ENCODE assay signal across 15 cellular contexts in genomic region chr15:47719730-47720129, GRCh38. TPM values are rescaled to one million over a fixed set of nuclear protein-coding genes. Genes with fewer than 3 reads are reported as not detected.
DNase-seq lines count a peak whose midpoint lies in the region; ATAC-seq and TF ChIP-seq lines count a peak whose summit lies in the region.
"Had no signal": no experiment of that assay in that cellular context is flagged by ENCODE, and none has a peak within 500 bp of the region (broad histone marks: within the 10 kb centered on the region; RNA-seq: fewer than 3 reads in every experiment).

No MANE protein-coding gene starts in this region.

- no peak overlapping the region for H2BK12ac ChIP-seq in trophoblast cell (ENCODE audit: low read length)

- H3K9me3 ChIP-seq in Peyer's patch: no peaks in the 10 kb centered on the region
- H3K9me3 ChIP-seq in tibial nerve: no peaks in the 10 kb centered on the region
- H3K9me3 ChIP-seq in trophoblast cell (ENCODE audit: insufficient read depth, low read depth, low read length): no peaks in the 10 kb centered on the region

- H4K91ac ChIP-seq in trophoblast cell (ENCODE audit: low read depth, low read length): no peak overlapping the region

- no peak overlapping the region for H3K14ac ChIP-seq in trophoblast cell (ENCODE audit: low read length)

- H3K23ac ChIP-seq in trophoblast cell (ENCODE audit: low read length): no peak overlapping the region

- H3K18ac ChIP-seq in trophoblast cell (ENCODE audit: low read length): no peak overlapping the region

- H3K4me2 ChIP-seq in trophoblast cell (ENCODE audit: low read length): no peak overlapping the region

- H3K4me3 Mint-ChIP-seq in endothelial cell (ENCODE audit: unreplicated experiment): peak overlapping the region; percentile 96
- peak overlapping the region; percentile 95 for H3K4me3 Mint-ChIP-seq in mesothelial cell of epicardium
- H3K4me3 Mint-ChIP-seq: activated CD8-positive, alpha-beta T cell treated with anti-CD3 and anti-CD28 coated beads for 36 hours; naive thymus-derived CD4-positive, alpha-beta T cell had no signal

- no peak overlapping the region for H4K12ac ChIP-seq in trophoblast cell (ENCODE audit: low read depth, low read length)

- H2AK5ac ChIP-seq in trophoblast cell (ENCODE audit: low read length): no peak overlapping the region

- H3K27ac ChIP-seq in Peyer's patch (peak overlapping the region in 3 of 4 donors; percentile 76 to 93 (median 92)), tibial nerve (peak overlapping the region; percentile 54 to 91 (median 86)), trophoblast cell (ENCODE audit: low read depth, low read length) (no peak overlapping the region)

- no peak overlapping the region for H3K9ac ChIP-seq in trophoblast cell (ENCODE audit: low read length)

- H3K4me1 Mint-ChIP-seq in endothelial cell (ENCODE audit: unreplicated experiment) (peaks cover 20% of the 10 kb centered on the region), mesothelial cell of epicardium (peaks cover 59% of the 10 kb centered on the region)

- H3K36me3 ChIP-seq in Peyer's patch (no peaks in the 10 kb centered on the region), tibial nerve (no peaks in the 10 kb centered on the region), trophoblast cell (ENCODE audit: control insufficient read depth in 1 of 2, insufficient read depth in 2 of 2, low read length in 2 of 2) (no peaks in the 10 kb centered on the region)

- H3K27me3 ChIP-seq in Peyer's patch (no peaks in the 10 kb centered on the region), tibial nerve (no peaks in the 10 kb centered on the region), trophoblast cell (ENCODE audit: insufficient read depth, low read length) (peaks cover 4% of the 10 kb centered on the region)

- H3K79me1 ChIP-seq in trophoblast cell (ENCODE audit: low read length): peaks cover 8% of the 10 kb centered on the region

- H3K36me3 Mint-ChIP-seq in endothelial cell (ENCODE audit: low read depth, unreplicated experiment): no peaks in the 10 kb centered on the region
- peaks cover 2% of the 10 kb centered on the region for H3K36me3 Mint-ChIP-seq in mesothelial cell of epicardium
- H3K36me3 Mint-ChIP-seq: IgD-negative memory B cell; naive thymus-derived CD4-positive, alpha-beta T cell had no signal

- H3K9me3 Mint-ChIP-seq in endothelial cell (ENCODE audit: unreplicated experiment) (no peaks in the 10 kb centered on the region), mesothelial cell of epicardium (no peaks in the 10 kb centered on the region)
- H3K9me3 Mint-ChIP-seq: activated CD8-positive, alpha-beta T cell treated with anti-CD3 and anti-CD28 coated beads for 36 hours; IgD-negative memory B cell had no signal

- no peak overlapping the region for H2AFZ ChIP-seq in trophoblast cell (ENCODE audit: insufficient read depth, low read length, poor library complexity)

- TF ChIP-seq CTCF in Peyer's patch (IDR thresholded peaks at IDR 0.05) (no peak), endothelial cell (IDR thresholded peaks at IDR 0.05; ENCODE audit: unreplicated experiment) (no peak), mesothelial cell of epicardium (IDR thresholded peaks at IDR 0.05; ENCODE audit: unreplicated experiment) (no peak), tibial nerve (IDR thresholded peaks at IDR 0.05) (no peak)

- peaks cover 11% of the 10 kb centered on the region for H3K27me3 Mint-ChIP-seq in endothelial cell (ENCODE audit: unreplicated experiment)
- no peaks in the 10 kb centered on the region for H3K27me3 Mint-ChIP-seq in mesothelial cell of epicardium (ENCODE audit: low read depth)

- no peak overlapping the region for H4K8ac ChIP-seq in trophoblast cell (ENCODE audit: low read depth, low read length)

- H2BK120ac ChIP-seq in trophoblast cell (ENCODE audit: insufficient read depth, low read length, poor library complexity): no peak overlapping the region

- no peak overlapping the region for H3K4ac ChIP-seq in trophoblast cell (ENCODE audit: low read depth, low read length)

- peaks cover 3% of the 10 kb centered on the region for H3K79me2 ChIP-seq in trophoblast cell (ENCODE audit: control insufficient read depth, insufficient read depth, low read length, poor library complexity)

- peaks cover 0 to 29% (median 0%) of the 10 kb centered on the region in 4 donors for H3K4me1 ChIP-seq in Peyer's patch
- peaks cover 0 to 67% (median 7%) of the 10 kb centered on the region in 4 donors for H3K4me1 ChIP-seq in tibial nerve
- peaks cover 0 to 6% of the 10 kb centered on the region in 2 experiments for H3K4me1 ChIP-seq in trophoblast cell (ENCODE audit: control insufficient read depth in 1 of 2, insufficient read depth in 2 of 2, low read length in 2 of 2)

- H2BK5ac ChIP-seq in trophoblast cell (ENCODE audit: low read depth, low read length, poor library complexity): no peak overlapping the region

- no peak for ATAC-seq in GM21576 (IDR thresholded peaks at IDR 0.05; ENCODE audit: unreplicated experiment)
- ATAC-seq: activated CD8-positive, alpha-beta T cell treated with anti-CD3 and anti-CD28 coated beads for 36 hours; naive thymus-derived CD4-positive, alpha-beta T cell had no signal

- H3K4me3 ChIP-seq in Peyer's patch: peak overlapping the region in 3 of 4 donors; percentile 60 to 98 (median 88)
- H3K4me3 ChIP-seq in tibial nerve: peak overlapping the region in 3 of 4 donors; percentile 66 to 82 (median 79)
- no peak overlapping the region for H3K4me3 ChIP-seq in trophoblast cell (ENCODE audit: low read depth, low read length)

- TF ChIP-seq POLR2A in Peyer's patch (IDR thresholded peaks at IDR 0.05) (no peak), tibial nerve (IDR thresholded peaks at IDR 0.05) (no peak)

- DNase-seq in Peyer's patch: no peak
- DNase-seq in endothelial cell (ENCODE audit: low spot score): no peak
- no peak for DNase-seq in mesothelial cell of epicardium (ENCODE audit: low spot score in 2 of 2, unreplicated experiment in 2 of 2)
- no peak for DNase-seq in tibial nerve (ENCODE audit: low spot score in 2 of 2)
- DNase-seq in trophoblast cell: no peak
- DNase-seq in NCI-H1694 treated with DMSO at 0.1 percent for 48 hours (lab: John Stamatoyannopoulos, UW): no peak
- DNase-seq: activated CD8-positive, alpha-beta T cell treated with anti-CD3 and anti-CD28 coated beads for 36 hours; COR-L47; cortex of kidney; naive thymus-derived CD4-positive, alpha-beta T cell; NCI-H2029 treated with DMSO at 0.1 percent for 48 hours had no signal

- no peak overlapping the region for H3K27ac Mint-ChIP-seq in endothelial cell (ENCODE audit: unreplicated experiment)
- peak overlapping the region; percentile 93 for H3K27ac Mint-ChIP-seq in mesothelial cell of epicardium
- H3K27ac Mint-ChIP-seq: activated CD8-positive, alpha-beta T cell treated with anti-CD3 and anti-CD28 coated beads for 36 hours; IgD-negative memory B cell; naive thymus-derived CD4-positive, alpha-beta T cell had no signal

- no peak for TF ChIP-seq EP300 in tibial nerve (IDR thresholded peaks at IDR 0.05)

RNA-seq across cellular contexts. Expression of gene SEMA6D, which starts 2.4 kb away (rescaled TPM):
- total RNA-seq in Peyer's patch (100 to 1,000 TPM in 2 of 4 donors, 10 to 100 TPM in 2; 12.4 to 120 (median 105) TPM), endothelial cell (ENCODE audit: unreplicated experiment) (12.8 TPM), mesothelial cell of epicardium (52.0 to 58.3 TPM (median 54.3 TPM) in 3 replicates), tibial nerve (10 to 100 TPM; 15.7 to 55.7 (median 17.8) TPM)
- 2.1 and 2.2 TPM in 2 replicates for polyA plus RNA-seq in trophoblast cell (2013)
- total RNA-seq: activated CD8-positive, alpha-beta T cell treated with anti-CD3 and anti-CD28 coated beads for 36 hours; naive thymus-derived CD4-positive, alpha-beta T cell; OCI-LY7; T-helper 2 cell treated with Interferon-gamma antibody and Interleukin-4, amounts not matched to agents 100 ng/mL and 5 ng/mL, for 36 hours had no signal
- polyA plus RNA-seq: IgD-negative memory B cell; naive thymus-derived CD4-positive, alpha-beta T cell had no signal
